12 cellular contexts compared by ENCODE assay signal in the genomic region with DNA sequence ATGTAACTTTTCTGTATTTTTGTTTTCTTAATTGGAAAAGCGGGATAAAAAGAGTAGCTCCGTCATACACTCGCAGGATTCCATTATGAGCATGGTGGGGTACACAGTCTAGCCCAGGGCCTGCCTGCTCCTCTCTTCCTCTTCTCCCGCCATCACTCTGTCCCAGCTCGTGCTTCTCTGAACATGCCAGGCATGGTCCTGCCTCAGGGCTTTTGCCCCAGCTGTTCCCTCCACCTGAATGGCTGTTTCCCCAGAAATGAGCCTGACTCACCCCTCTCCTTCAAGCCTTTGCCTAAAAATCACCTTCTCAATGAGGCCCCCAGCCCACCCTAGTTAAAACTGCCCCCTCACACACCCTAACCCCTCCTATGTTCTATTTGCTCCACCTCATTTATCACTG.
"Had no signal": no experiment of that assay in that cellular context is flagged by ENCODE, and none has a peak within 500 bp of the region (broad histone marks: within the 10 kb centered on the region; RNA-seq: fewer than 3 reads in every experiment).

No MANE protein-coding gene starts in this region.

- DNase-seq: activated CD4-positive, CD25-positive, alpha-beta regulatory T cell treated with anti-CD3 and anti-CD28 coated beads, Interleukin-2, amount 50 U/mL, for 72 hours; activated naive CD4-positive, alpha-beta T cell treated with Interleukin-2 at 50 U/mL for 16 hours; foreskin fibroblast; glutamatergic neuron; ovary; right lobe of liver had no signal

- H3K36me3 ChIP-seq: ascending aorta, ovary, right lobe of liver, suprapubic skin had no signal

- H3K9me3 Mint-ChIP-seq: neural crest cell; stimulated activated naive CD8-positive, alpha-beta T cell treated with anti-CD3 and anti-CD28 coated beads, Interleukin-15, Interleukin-2, amounts not matched to agents 100 ng/mL and 50 ng/mL, for 24 hours; type B pancreatic cell had no signal

- H3K4me1 ChIP-seq: ascending aorta had no signal

- H3K4me3 Mint-ChIP-seq: stimulated activated naive CD8-positive, alpha-beta T cell treated with anti-CD3 and anti-CD28 coated beads, Interleukin-15, Interleukin-2, amounts not matched to agents 100 ng/mL and 50 ng/mL, for 24 hours; type B pancreatic cell had no signal

- H3K27me3 Mint-ChIP-seq: stimulated activated naive CD8-positive, alpha-beta T cell treated with anti-CD3 and anti-CD28 coated beads, Interleukin-15, Interleukin-2, amounts not matched to agents 100 ng/mL and 50 ng/mL, for 24 hours; type B pancreatic cell had no signal

- ATAC-seq: right lobe of liver had no signal

- H3K27ac ChIP-seq: ascending aorta, ovary, right lobe of liver, suprapubic skin had no signal

- H3K4me3 ChIP-seq: ascending aorta, ovary, right lobe of liver, smooth muscle cell, suprapubic skin had no signal

- H3K27ac Mint-ChIP-seq: stimulated activated naive CD8-positive, alpha-beta T cell treated with anti-CD3 and anti-CD28 coated beads, Interleukin-15, Interleukin-2, amounts not matched to agents 100 ng/mL and 50 ng/mL, for 24 hours; type B pancreatic cell had no signal

- H3K27me3 ChIP-seq: ascending aorta, ovary, right lobe of liver, suprapubic skin had no signal

- H3K4me2 ChIP-seq: smooth muscle cell had no signal

- H3K9me3 ChIP-seq: ascending aorta, ovary, right lobe of liver, suprapubic skin had no signal

- H3K36me3 Mint-ChIP-seq: type B pancreatic cell had no signal
